ENCODE assay signal across 12 cellular contexts in the genomic region with DNA sequence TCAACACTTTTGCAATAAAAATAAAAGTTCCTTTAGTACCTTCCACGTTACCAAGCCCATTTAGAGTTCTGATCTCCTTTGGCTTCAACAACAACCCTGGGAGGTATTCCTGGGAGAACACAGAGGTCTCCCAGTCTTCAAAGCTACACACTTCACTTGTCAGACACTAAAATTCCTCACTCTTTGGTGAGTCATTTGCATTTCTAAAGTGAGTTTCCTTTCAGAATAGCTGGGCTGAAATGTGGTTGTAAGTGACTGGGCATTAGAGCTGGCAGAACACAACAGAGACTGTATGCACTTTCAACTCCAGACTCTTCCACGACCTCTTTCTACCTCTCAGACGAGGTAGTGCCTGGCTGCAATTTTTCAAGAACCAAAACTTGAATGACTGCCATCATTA. TPM values are rescaled to one million over a fixed set of nuclear protein-coding genes. Genes with fewer than 3 reads are reported as not detected.
DNase-seq lines count a peak whose midpoint lies in the region; ATAC-seq and TF ChIP-seq lines count a peak whose summit lies in the region.
"Had no signal": no experiment of that assay in that cellular context is flagged by ENCODE, and none has a peak within 500 bp of the region (broad histone marks: within the 10 kb centered on the region; RNA-seq: fewer than 3 reads in every experiment).

No MANE protein-coding gene starts in this region.

- intact Hi-C loops in cardiac septum (cut with DNase I), result no loop called here

- no peaks in the 10 kb centered on the region for H3K27me3 ChIP-seq in RWPE2 (ENCODE audit: insufficient read depth, poor library complexity, severe bottlenecking)
- no peaks in the 10 kb centered on the region for H3K27me3 ChIP-seq in BE2C
- H3K27me3 ChIP-seq: spleen had no signal

- TF ChIP-seq CTCF in RWPE2 (IDR thresholded peaks at IDR 0.05; ENCODE audit: poor library complexity, severe bottlenecking) (no peak), omental fat pad (IDR thresholded peaks at IDR 0.05) (no peak), BE2C (IDR thresholded peaks at IDR 0.05; ENCODE audit: low read depth, low read length) (no peak), GM13976 (IDR thresholded peaks at IDR 0.05; ENCODE audit: borderline replicate concordance, control extremely low read depth, extremely low read depth, insufficient read depth, missing control alignments) (no peak)

- H3K4me3 ChIP-seq in RWPE2 (ENCODE audit: severe bottlenecking) (no peak overlapping the region), BE2C (ENCODE audit: low read depth, low read length) (no peak overlapping the region)
- H3K4me3 ChIP-seq: spleen had no signal

- DNase-seq in GM04503 (ENCODE audit: low read depth), result peak; percentile 47
- no peak for DNase-seq in RWPE2 (ENCODE audit: low spot score)
- peak; percentile 64 for DNase-seq in fibroblast of peridontal ligament (ENCODE audit: extremely low read depth)
- DNase-seq in omental fat pad (ENCODE audit: low spot score), result no peak
- no peak for DNase-seq in BE2C
- DNase-seq in NCI-H1694 treated with DMSO at 0.1 percent for 48 hours (lab: John Stamatoyannopoulos, UW), result no peak
- DNase-seq in cardiac septum (ENCODE audit: low spot score), result no peak
- DNase-seq in GM13976 (ENCODE audit: low spot score), result no peak
- DNase-seq: DMS153; effector memory CD8-positive, alpha-beta T cell; spleen had no signal

- H3K36me3 ChIP-seq in RWPE2 (ENCODE audit: low read depth) (no peaks in the 10 kb centered on the region), BE2C (no peaks in the 10 kb centered on the region)
- H3K36me3 ChIP-seq: spleen had no signal

- H3K9me3 ChIP-seq in RWPE2 (ENCODE audit: severe bottlenecking), result no peaks in the 10 kb centered on the region
- no peaks in the 10 kb centered on the region for H3K9me3 ChIP-seq in BE2C
- H3K9me3 ChIP-seq: spleen had no signal

- peak overlapping the region; percentile 66 for H3K27ac ChIP-seq in RWPE2 (ENCODE audit: poor library complexity, severe bottlenecking)
- H3K27ac ChIP-seq: spleen had no signal

- H3K4me1 ChIP-seq in RWPE2 (ENCODE audit: insufficient read depth, poor library complexity, severe bottlenecking) (peaks cover 33% of the 10 kb centered on the region), BE2C (no peaks in the 10 kb centered on the region)
- H3K4me1 ChIP-seq: spleen had no signal

- ATAC-seq in RWPE2 (ENCODE audit: low read depth) (peak; percentile 57), omental fat pad (ENCODE audit: low FRiP score) (peak; percentile 65)
- ATAC-seq: effector memory CD8-positive, alpha-beta T cell; stimulated activated effector memory CD8-positive, alpha-beta T cell treated with anti-CD3 and anti-CD28 coated beads, Interleukin-12 subunit alpha, Interleukin-12 subunit beta, amount 100 ng/mL, for 72 hours had no signal

- in situ Hi-C loops in GM13976 (cut with MboI; ENCODE audit: low sequenced_read_pairs, unreplicated experiment), result no loop called here

RNA-seq across cellular contexts. Expression of a gene that starts 11.5 kb away (rescaled TPM):
- 1 to 10 TPM; 1.6 to 7.7 (median 3.3) TPM for total RNA-seq in omental fat pad
- not detected for polyA plus RNA-seq in BE2C (2012; ENCODE audit: insufficient read depth, insufficient read length, low read depth)
- total RNA-seq in cardiac septum, result 3.7 TPM

RNA-seq across cellular contexts. Expression of a gene that starts 42.5 kb away (rescaled TPM):
- total RNA-seq in omental fat pad (1 to 10 TPM in 1 of 4 donors, under 1 TPM in 2, not detected in 1; 0.36 to 1.7 (median 0.37) TPM), cardiac septum (not detected)
- not detected for polyA plus RNA-seq in BE2C (2012; ENCODE audit: insufficient read depth, insufficient read length, low read depth)

Comparison
In these comparisons a context has a peak if more than half of its experiments do, and no peak if none do; other contexts are left out.
1. DNase-seq: peak in GM04503 (single experiment) and fibroblast of peridontal ligament (single experiment); none in RWPE2 (single experiment), omental fat pad (single experiment), BE2C (single experiment), NCI-H1694 treated with DMSO at 0.1 percent for 48 hours (single experiment), cardiac septum (single experiment) and GM13976 (single experiment).